Comparison of ENCODE assay signal across 28 cellular contexts in the genomic region with DNA sequence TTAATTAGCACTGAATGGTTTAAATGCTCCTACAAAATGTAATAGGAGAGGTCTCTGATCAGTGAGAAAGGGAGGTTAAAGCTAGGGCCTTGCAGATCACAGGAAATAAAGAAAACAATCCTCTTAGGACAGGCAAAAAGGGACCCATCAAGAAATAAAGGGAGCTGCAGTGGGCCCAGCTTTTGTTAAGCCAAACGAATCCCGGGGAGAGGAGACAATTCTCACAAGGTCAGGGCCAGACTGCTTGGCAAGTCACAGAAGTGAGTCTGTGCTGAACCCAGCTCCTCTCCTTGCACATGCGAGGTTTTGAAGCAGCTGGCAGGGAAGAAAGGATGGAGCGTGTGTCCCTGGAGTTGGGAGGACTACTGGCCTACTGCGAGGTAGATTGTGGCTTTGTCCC.
"Had no signal": no experiment of that assay in that cellular context is flagged by ENCODE, and none has a peak within 500 bp of the region (broad histone marks: within the 10 kb centered on the region; RNA-seq: fewer than 3 reads in every experiment).

No MANE protein-coding gene starts in this region.

- FAIRE-seq: endometrium, kidney had no signal

- ATAC-seq: gastrocnemius medialis; left colon; left ventricle myocardium superior; stimulated activated naive B cell treated with anti-CD40 and anti-IgM and Interleukin-4, amounts not matched to agents 10 μg/mL and 1 μg/mL and 100 μg/mL, for 72 hours; stimulated activated naive CD8-positive, alpha-beta T cell treated with anti-CD3 and anti-CD28 coated beads, Interleukin-15, amount 100 ng/mL, for 72 hours had no signal

- H3K9me3 ChIP-seq: esophagus muscularis mucosa, gastrocnemius medialis, heart right ventricle, ovary, right atrium auricular region, sigmoid colon, thoracic aorta, transverse colon, uterus had no signal

- H3K9me3 Mint-ChIP-seq: nephron; stimulated activated naive B cell treated with anti-CD40 and anti-IgM and Interleukin-4, amounts not matched to agents 10 μg/mL and 1 μg/mL and 100 μg/mL, for 72 hours; stimulated activated naive CD8-positive, alpha-beta T cell treated with anti-CD3 and anti-CD28 coated beads, Interleukin-15, amount 100 ng/mL, for 72 hours had no signal

- H3K27me3 Mint-ChIP-seq: stimulated activated naive CD8-positive, alpha-beta T cell treated with anti-CD3 and anti-CD28 coated beads, Interleukin-15, amount 100 ng/mL, for 72 hours had no signal

- H3K4me3 Mint-ChIP-seq: naive B cell; nephron; stimulated activated naive B cell treated with anti-CD40 and anti-IgM and Interleukin-4, amounts not matched to agents 10 μg/mL and 1 μg/mL and 100 μg/mL, for 72 hours; stimulated activated naive CD8-positive, alpha-beta T cell treated with anti-CD3 and anti-CD28 coated beads, Interleukin-15, amount 100 ng/mL, for 72 hours had no signal

- H3K4me1 ChIP-seq: gastrocnemius medialis, right atrium auricular region, sigmoid colon, uterus had no signal

- H3K27ac Mint-ChIP-seq: stimulated activated naive B cell treated with anti-CD40 and anti-IgM and Interleukin-4, amounts not matched to agents 10 μg/mL and 1 μg/mL and 100 μg/mL, for 72 hours; stimulated activated naive CD8-positive, alpha-beta T cell treated with anti-CD3 and anti-CD28 coated beads, Interleukin-15, amount 100 ng/mL, for 72 hours had no signal

- H3K27me3 ChIP-seq: esophagus muscularis mucosa, gastrocnemius medialis, heart right ventricle, ovary, right atrium auricular region, sigmoid colon, transverse colon, uterus had no signal

- H3K36me3 ChIP-seq: esophagus muscularis mucosa, gastrocnemius medialis, heart right ventricle, ovary, right atrium auricular region, sigmoid colon, thoracic aorta, transverse colon, uterus had no signal

- H3K4me3 ChIP-seq: dorsolateral prefrontal cortex, esophagus muscularis mucosa, gastrocnemius medialis, heart right ventricle, lung, ovary, right atrium auricular region, sigmoid colon, skin epidermis, thoracic aorta, transverse colon, uterus had no signal

- H3K27ac ChIP-seq: dorsolateral prefrontal cortex, epithelial cell of prostate, esophagus muscularis mucosa, gastrocnemius medialis, heart right ventricle, ovary, right atrium auricular region, sigmoid colon, skin epidermis, thoracic aorta, transverse colon, uterus had no signal

- DNase-seq: cortex of kidney; dorsolateral prefrontal cortex; effector CD8-positive, alpha-beta T cell; gastrocnemius medialis; heart right ventricle; hypothalamus; kidney; left colon; left ventricle myocardium superior; mesenchymal stem cell; naive B cell; nucleus accumbens; sigmoid colon; stimulated activated CD4-positive, alpha-beta T cell treated with anti-CD3 and anti-CD28 coated beads, Interleukin-2, amount 100 ng/mL, for 24 hours; stimulated activated CD4-positive, alpha-beta T cell treated with anti-CD3 and anti-CD28 coated beads, Interleukin-4, amount 100 ng/mL, for 4 hours; stimulated activated naive B cell treated with anti-CD40 and anti-IgM and Interleukin-4, amounts not matched to agents 10 μg/mL and 1 μg/mL and 100 μg/mL, for 72 hours; stimulated activated naive CD8-positive, alpha-beta T cell treated with anti-CD3 and anti-CD28 coated beads, Interleukin-15, amount 100 ng/mL, for 72 hours; transverse colon; uterus had no signal

- H3K36me3 Mint-ChIP-seq: naive B cell; stimulated activated naive B cell treated with anti-CD40 and anti-IgM and Interleukin-4, amounts not matched to agents 10 μg/mL and 1 μg/mL and 100 μg/mL, for 72 hours had no signal
